In genomic region chr4:100082852-100083251, GRCh38 we compare ENCODE assay signal across 15 cellular contexts.
DNase-seq lines count a peak whose midpoint lies in the region; ATAC-seq and TF ChIP-seq lines count a peak whose summit lies in the region.
"Had no signal": no experiment of that assay in that cellular context is flagged by ENCODE, and none has a peak within 500 bp of the region (broad histone marks: within the 10 kb centered on the region; RNA-seq: fewer than 3 reads in every experiment).

No MANE protein-coding gene starts in this region.

- peaks cover 20 to 30% of the 10 kb centered on the region in 2 donors for H3K4me1 Mint-ChIP-seq in stimulated activated naive B cell treated with anti-CD40 and anti-IgM and Interleukin-4, amounts not matched to agents 10 μg/mL and 1 μg/mL and 100 μg/mL, for 72 hours
- H3K4me1 Mint-ChIP-seq: brain had no signal

- no peak for TF ChIP-seq CTCF in GM10266 (IDR thresholded peaks at IDR 0.05; ENCODE audit: control insufficient read depth, insufficient read depth, low read depth, missing control alignments)

- peak overlapping the region in 1 of 2 donors; percentile 73 for H3K27ac Mint-ChIP-seq in activated naive CD4-positive, alpha-beta T cell treated with anti-CD3 and anti-CD28 coated beads, Interleukin-2, amount 50 U/mL, for 72 hours
- H3K27ac Mint-ChIP-seq in stimulated activated naive B cell treated with anti-CD40 and anti-IgM and Interleukin-4, amounts not matched to agents 10 μg/mL and 1 μg/mL and 100 μg/mL, for 72 hours = no peak overlapping the region
- H3K27ac Mint-ChIP-seq: brain had no signal

- peaks cover 7 to 15% of the 10 kb centered on the region in 2 donors for H3K27me3 Mint-ChIP-seq in stimulated activated naive B cell treated with anti-CD40 and anti-IgM and Interleukin-4, amounts not matched to agents 10 μg/mL and 1 μg/mL and 100 μg/mL, for 72 hours
- H3K27me3 Mint-ChIP-seq: brain had no signal

- peaks cover 0 to 27% of the 10 kb centered on the region in 2 donors for H3K9me3 Mint-ChIP-seq in activated naive CD4-positive, alpha-beta T cell treated with anti-CD3 and anti-CD28 coated beads, Interleukin-2, amount 50 U/mL, for 72 hours
- peaks cover 0 to 3% of the 10 kb centered on the region in 2 donors for H3K9me3 Mint-ChIP-seq in stimulated activated naive B cell treated with anti-CD40 and anti-IgM and Interleukin-4, amounts not matched to agents 10 μg/mL and 1 μg/mL and 100 μg/mL, for 72 hours
- H3K9me3 Mint-ChIP-seq: brain had no signal

- H3K4me3 Mint-ChIP-seq in stimulated activated naive B cell treated with anti-CD40 and anti-IgM and Interleukin-4, amounts not matched to agents 10 μg/mL and 1 μg/mL and 100 μg/mL, for 72 hours = no peak overlapping the region
- H3K4me3 Mint-ChIP-seq: brain had no signal

- no peak for DNase-seq in activated naive CD4-positive, alpha-beta T cell treated with anti-CD3 and anti-CD28 coated beads, Interleukin-2, amount 50 U/mL, for 72 hours (ENCODE audit: low spot score in 2 of 2)
- DNase-seq in activated naive CD4-positive, alpha-beta T cell treated with anti-CD3 and anti-CD28 coated beads, Interleukin-2, amount 50 U/mL, for 16 hours = no peak
- no peak for DNase-seq in stimulated activated naive B cell treated with anti-CD40 and anti-IgM and Interleukin-4, amounts not matched to agents 10 μg/mL and 1 μg/mL and 100 μg/mL, for 72 hours
- DNase-seq in NCI-H748 treated with DMSO at 0.1 percent for 48 hours (lab: John Stamatoyannopoulos, UW) (no peak), GM10266 (ENCODE audit: extremely low spot score) (no peak), substantia nigra (lab: John Stamatoyannopoulos, UW) (no peak)
- DNase-seq: activated effector memory CD4-positive, alpha-beta T cell treated with anti-CD3 and anti-CD28 coated beads, Interleukin-2, amount 50 U/mL, for 16 hours; hypothalamus; NCI-H187; NCI-H510A treated with DMSO at 0.1 percent for 48 hours had no signal

- H3K27ac ChIP-seq in substantia nigra (ENCODE audit: low read depth, low read length, poor library complexity, severe bottlenecking) = no peak overlapping the region
- H3K27ac ChIP-seq: parathyroid adenoma, suprapubic skin had no signal

- H3K36me3 Mint-ChIP-seq in activated naive CD4-positive, alpha-beta T cell treated with anti-CD3 and anti-CD28 coated beads, Interleukin-2, amount 50 U/mL, for 72 hours = peaks cover 0 to 41% of the 10 kb centered on the region in 2 donors
- peaks cover 0 to 4% of the 10 kb centered on the region in 2 donors for H3K36me3 Mint-ChIP-seq in stimulated activated naive B cell treated with anti-CD40 and anti-IgM and Interleukin-4, amounts not matched to agents 10 μg/mL and 1 μg/mL and 100 μg/mL, for 72 hours
- H3K36me3 Mint-ChIP-seq: brain had no signal

- ATAC-seq in activated naive CD4-positive, alpha-beta T cell treated with anti-CD3 and anti-CD28 coated beads, Interleukin-2, amount 50 U/mL, for 72 hours = peak; percentile 59 to 83
- ATAC-seq in HG02852 (IDR thresholded peaks at IDR 0.05; ENCODE audit: unreplicated experiment) (peak; percentile 53), HG03575 (IDR thresholded peaks at IDR 0.05; ENCODE audit: extremely low read depth, insufficient number of reproducible peaks, low FRiP score, unreplicated experiment) (peak; percentile 41)
- peak; percentile 73 to 75 for ATAC-seq in stimulated activated naive B cell treated with anti-CD40 and anti-IgM and Interleukin-4, amounts not matched to agents 10 μg/mL and 1 μg/mL and 100 μg/mL, for 72 hours (replicated peaks)
